In the genomic region with DNA sequence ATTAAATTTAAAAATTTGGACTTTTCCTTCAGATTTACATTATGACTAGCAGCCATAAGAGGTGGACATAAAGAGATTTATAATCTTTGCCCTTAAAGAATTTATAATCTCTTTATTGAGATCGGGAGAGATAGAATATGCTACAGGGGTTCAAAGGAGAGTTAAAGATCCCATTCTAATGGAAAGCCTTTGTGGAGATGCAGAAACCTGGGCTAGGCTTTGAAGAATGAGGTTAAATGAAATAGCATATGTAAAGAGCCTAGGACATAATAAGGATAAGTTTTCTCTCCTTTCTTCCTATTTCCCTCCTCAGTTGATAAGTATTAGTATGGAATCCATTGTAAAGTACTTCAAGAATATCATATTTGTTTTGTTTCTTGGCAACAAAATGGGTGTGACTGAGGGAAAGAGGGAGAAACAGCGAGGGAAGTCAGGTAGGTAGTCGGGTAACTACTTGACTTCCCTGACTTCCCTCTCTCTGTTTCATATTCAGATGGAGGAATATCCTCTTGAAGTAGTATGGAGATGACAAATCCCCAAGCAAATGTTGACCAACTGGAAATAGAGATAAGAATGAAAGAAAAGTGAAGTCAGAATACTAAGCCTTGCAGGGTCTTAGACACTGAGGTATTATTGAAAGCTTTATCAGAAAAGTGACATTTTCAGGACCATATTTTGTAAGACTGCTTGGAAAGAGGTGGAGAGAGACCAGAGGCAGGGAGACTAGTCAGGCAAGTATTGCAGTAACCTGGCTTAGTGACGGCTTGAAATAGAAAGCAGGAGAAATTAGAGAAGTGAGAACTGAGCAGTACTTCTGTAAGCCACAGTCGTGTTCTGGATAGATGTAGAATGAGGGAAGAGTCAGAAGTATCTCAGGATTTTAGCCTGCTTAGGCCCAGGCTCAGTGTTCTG, we compare ENCODE assay signal across 8 cellular contexts.
DNase-seq lines count a peak whose midpoint lies in the region; ATAC-seq and TF ChIP-seq lines count a peak whose summit lies in the region.

No MANE protein-coding gene starts in this region.

- no peak for TF ChIP-seq CTCF in right lobe of liver (IDR thresholded peaks at IDR 0.05)

- no peak for TF ChIP-seq POLR2A in right lobe of liver (IDR thresholded peaks at IDR 0.05)

- intact Hi-C loops in right lobe of liver (cut with DNase I), result no loop called here

- peak; percentile 96 for ATAC-seq in GM18909 (IDR thresholded peaks at IDR 0.05; ENCODE audit: poor library complexity, unreplicated experiment)
- peak; percentile 85 for ATAC-seq in HG02970 (IDR thresholded peaks at IDR 0.05; ENCODE audit: low FRiP score, unreplicated experiment)
- ATAC-seq in right lobe of liver, result peak; percentile 49 to 56 (median 52)

- DNase-seq in SIG-M5 (lab: John Stamatoyannopoulos, UW), result peak; percentile 8
- no peak for DNase-seq in right lobe of liver
- no peak for DNase-seq in stimulated activated CD4-positive, alpha-beta T cell treated with anti-CD3 and anti-CD28 coated beads, Interleukin-4, amount 100 ng/mL, for 1 hour
- no peak for DNase-seq in effector CD8-positive, alpha-beta T cell (lab: John Stamatoyannopoulos, UW)
- no peak for DNase-seq in hippocampal formation (lab: John Stamatoyannopoulos, UW)
- no peak for DNase-seq in DMS79 treated with DMSO at 0.1 percent for 48 hours (lab: John Stamatoyannopoulos, UW)

- WGBS in right lobe of liver (ENCODE audit: insufficient coverage, low coverage, low lambda C conversion rate, missing lambda C conversion rate), result 58% methylated on average over 5 of the region's 5 CpGs

- peaks cover 0 to 61% (median 11%) of the 10 kb centered on the region in 4 donors for H3K4me1 ChIP-seq in right lobe of liver

- H3K4me3 ChIP-seq in right lobe of liver, result no peak overlapping the region

- H3K27ac ChIP-seq in right lobe of liver, result no peak overlapping the region

- no peaks in the 10 kb centered on the region for H3K27me3 ChIP-seq in right lobe of liver

- no peaks in the 10 kb centered on the region for H3K36me3 ChIP-seq in right lobe of liver

- no peaks in the 10 kb centered on the region for H3K9me3 ChIP-seq in right lobe of liver
